8 cellular contexts compared by ENCODE assay signal in genomic region chr2:9655441-9656269, GRCh38.
DNase-seq lines count a peak whose midpoint lies in the region; FAIRE-seq and TF ChIP-seq lines count a peak whose summit lies in the region.

No MANE protein-coding gene starts in this region.

- no peak for TF ChIP-seq POLR2A in H54 (IDR thresholded peaks at IDR 0.05; ENCODE audit: low read depth, low read length)

- FAIRE-seq in H54 (lab: Jason Lieb, UNC) = peak; percentile 76

- DNase-seq in AG08395 (ENCODE audit: low spot score) (peak; percentile 72), H54 (ENCODE audit: insufficient read length, low spot score) (peak; percentile 67), kidney glomerular epithelial cell (lab: John Stamatoyannopoulos, UW) (peak; percentile 81), SIG-M5 treated with dmso at 0.1 percent for 504 hours (lab: John Stamatoyannopoulos, UW; ENCODE audit: unreplicated experiment) (no peak), SKM-1 (lab: John Stamatoyannopoulos, UW; ENCODE audit: unreplicated experiment) (no peak), NCI-H2171 treated with DMSO at 0.1 percent for 48 hours (lab: John Stamatoyannopoulos, UW) (no peak)
- peak; percentile 84 for DNase-seq in activated CD4-positive, alpha-beta T cell treated with anti-CD3 and anti-CD28 coated beads for 48 hours
- no peak for DNase-seq in effector CD8-positive, alpha-beta T cell (lab: John Stamatoyannopoulos, UW)

Comparison
In these comparisons a context has a peak if more than half of its experiments do, and no peak if none do; other contexts are left out.
1. DNase-seq: peak in AG08395 (single experiment), H54 (single experiment), activated CD4-positive, alpha-beta T cell treated with anti-CD3 and anti-CD28 coated beads for 48 hours (single experiment) and kidney glomerular epithelial cell (single experiment); none in SIG-M5 treated with dmso at 0.1 percent for 504 hours (single experiment), effector CD8-positive, alpha-beta T cell (single experiment), SKM-1 (single experiment) and NCI-H2171 treated with DMSO at 0.1 percent for 48 hours (single experiment).